Comparison of ENCODE assay signal across 25 cellular contexts in the genomic region with DNA sequence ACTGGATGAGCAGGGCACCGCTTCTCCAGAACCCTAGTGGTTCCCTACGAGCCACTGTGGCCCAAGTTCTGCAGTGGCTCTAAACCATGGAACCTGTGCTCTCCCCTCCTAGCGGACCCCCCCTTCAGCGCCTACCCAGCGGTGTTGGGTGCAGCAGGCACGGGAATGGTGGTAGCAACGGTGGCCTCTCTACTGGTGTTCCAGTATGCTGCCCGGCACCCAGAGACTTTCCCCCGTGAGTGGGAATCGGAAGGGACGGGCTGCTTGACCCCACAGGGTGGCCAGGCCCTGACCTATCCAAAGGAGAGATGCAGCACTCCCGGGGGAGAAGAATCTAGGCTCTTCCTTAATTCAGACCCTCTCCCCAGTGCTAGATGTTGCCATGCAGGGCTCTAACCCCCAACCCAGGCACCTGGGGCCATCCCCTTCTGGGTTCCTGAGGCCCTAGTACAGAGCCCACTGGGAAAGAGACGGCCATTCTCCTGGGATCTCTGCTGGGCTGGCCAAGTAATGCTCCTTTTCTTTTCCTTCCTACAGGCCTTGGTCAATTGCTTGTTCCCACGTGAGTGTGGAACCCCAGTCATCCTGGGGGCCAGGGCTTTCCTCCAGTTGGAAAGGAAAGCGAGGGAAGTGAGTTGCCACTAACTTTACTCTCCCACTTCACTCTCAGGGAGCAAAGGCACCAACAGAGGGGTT. TPM values are rescaled to one million over a fixed set of nuclear protein-coding genes. Genes with fewer than 3 reads are reported as not detected.
A peak's percentile ranks its signal among the peaks of the same experiment; 100 is the strongest.
DNase-seq lines count a peak whose midpoint lies in the region; ATAC-seq and TF ChIP-seq lines count a peak whose summit lies in the region.
"Had no signal": no experiment of that assay in that cellular context is flagged by ENCODE, and none has a peak within 500 bp of the region (broad histone marks: within the 10 kb centered on the region; RNA-seq: fewer than 3 reads in every experiment).

No MANE protein-coding gene starts in this region.

- H3K9me3 Mint-ChIP-seq in WTC11 = no peaks in the 10 kb centered on the region
- H3K9me3 Mint-ChIP-seq: CD4-positive, alpha-beta T cell; CD8-positive, alpha-beta memory T cell; GM23338; HFFc6 had no signal

- H2BK120ac ChIP-seq in neuronal stem cell (ENCODE audit: low read depth, low read length) = no peak overlapping the region

- no peak overlapping the region for H3K4me2 ChIP-seq in mammary epithelial cell (ENCODE audit: insufficient read depth, low read depth, low read length)
- no peak overlapping the region for H3K4me2 ChIP-seq in neuronal stem cell (ENCODE audit: insufficient read depth, low read length, poor library complexity, severe bottlenecking)
- H3K4me2 ChIP-seq: A549; BLaER1 treated with 17β-estradiol and CSF1 and Interleukin-3, amounts not matched to agents 10 nM and 100 nM; GM23338 had no signal

- no peak overlapping the region for H3K4ac ChIP-seq in neuronal stem cell (ENCODE audit: low read length)

- no peaks in the 10 kb centered on the region for H3K36me3 Mint-ChIP-seq in WTC11
- H3K36me3 Mint-ChIP-seq: CD14-positive monocyte had no signal

- no peak overlapping the region for H2AK5ac ChIP-seq in neuronal stem cell (ENCODE audit: low read depth, low read length)

- POLR2A ChIA-PET in WTC11 (lab: Charles Lee) = no interaction called here

- H3K18ac ChIP-seq in neuronal stem cell (ENCODE audit: low read length) = peak overlapping the region; percentile 41

- CTCF ChIA-PET in mammary epithelial cell (lab: Charles Lee; ENCODE audit: low non-redundant PET) = no interaction called here
- CTCF ChIA-PET in WTC11 (lab: Charles Lee) = no interaction called here

- no peak overlapping the region for H4K8ac ChIP-seq in neuronal stem cell (ENCODE audit: low read depth, low read length)

- H3K4me3 Mint-ChIP-seq in WTC11 = no peak overlapping the region
- H3K4me3 Mint-ChIP-seq: CD14-positive monocyte; CD4-positive, alpha-beta T cell; CD8-positive, alpha-beta memory T cell; GM23338; HFFc6 had no signal

- H2BK15ac ChIP-seq in neuronal stem cell (ENCODE audit: low read length) = no peak overlapping the region

- H3K14ac ChIP-seq in neuronal stem cell (ENCODE audit: low read length) = peak overlapping the region; percentile 13

- DNase-seq in breast epithelium (ENCODE audit: low spot score in 2 of 2) (no peak), mammary epithelial cell (no peak), WTC11 (ENCODE audit: low spot score) (no peak), dorsolateral prefrontal cortex (no peak), neuronal stem cell (ENCODE audit: low spot score) (no peak), lower lobe of right lung (no peak), NCI-H526 treated with DMSO at 0.1 percent for 48 hours (lab: John Stamatoyannopoulos, UW) (no peak)
- DNase-seq in effector memory CD4-positive, alpha-beta T cell = no peak
- DNase-seq: 8988T; ACHN; AML-193; BE2C; CD4-positive, alpha-beta T cell; CD8-positive, alpha-beta memory T cell; DMS 273 treated with DMSO at 0.1 percent for 48 hours; DMS79; EL; GDM1; HFFc6 had no signal

- H3K27ac ChIP-seq in breast epithelium (peak overlapping the region; percentile 7 to 76), mammary epithelial cell (ENCODE audit: insufficient read depth, low read depth, low read length) (no peak overlapping the region), dorsolateral prefrontal cortex (peak overlapping the region in 38 of 59 donors; percentile 8 to 87 (median 65)), neuronal stem cell (replicated peaks; ENCODE audit: low read length) (no peak overlapping the region), lower lobe of right lung (no peak overlapping the region)
- no peak overlapping the region for H3K27ac ChIP-seq in effector memory CD4-positive, alpha-beta T cell (ENCODE audit: insufficient read depth, low read length, poor library complexity, severe bottlenecking)
- H3K27ac ChIP-seq: A549; BLaER1 treated with 17β-estradiol and CSF1 and Interleukin-3, amounts not matched to agents 10 nM and 100 nM had no signal

- in situ Hi-C loops in mammary epithelial cell (cut with MboI; ENCODE audit: low sequenced_read_pairs in 2 of 2) = no loop called here

- intact Hi-C loops in breast epithelium (cut with DNase I; ENCODE audit: low total_unique reads) = no loop called here
- intact Hi-C loops in mammary epithelial cell (cut with micrococcal nuclease) = no loop called here
- intact Hi-C loops in dorsolateral prefrontal cortex (cut with DNase I) = no loop called here
- intact Hi-C loops in lower lobe of right lung (cut with DNase I) = no loop called here

- H4K20me1 ChIP-seq in mammary epithelial cell (ENCODE audit: insufficient read depth, low read length) = no peaks in the 10 kb centered on the region
- H4K20me1 ChIP-seq: BLaER1 treated with 17β-estradiol and CSF1 and Interleukin-3, amounts not matched to agents 10 nM and 100 nM had no signal

- H3K4me1 Mint-ChIP-seq in WTC11 = peaks cover 8% of the 10 kb centered on the region; the same call in 1 of the 2 replicates
- H3K4me1 Mint-ChIP-seq: CD14-positive monocyte had no signal

- H2AFZ ChIP-seq in mammary epithelial cell (ENCODE audit: low read depth, low read length) (no peak overlapping the region), neuronal stem cell (ENCODE audit: low read length) (no peak overlapping the region)
- H2AFZ ChIP-seq: GM23338 had no signal

- no peak for TF ChIP-seq POLR2A in breast epithelium (IDR thresholded peaks at IDR 0.05)

- WGBS in mammary epithelial cell (ENCODE audit: low coverage, missing lambda C conversion rate) = 67% methylated on average over 4 of the region's 15 CpGs
- WGBS in neuronal stem cell (ENCODE audit: extremely low coverage in 2 of 2, insufficient read length in 2 of 2, insufficient replicate concordance in 1 of 2), 2 donors = no CpG with 5 or more reads among the region's 15 CpGs

- H3K79me1 ChIP-seq in neuronal stem cell (ENCODE audit: low read depth, low read length) = no peaks in the 10 kb centered on the region

- no peak overlapping the region for H2BK5ac ChIP-seq in neuronal stem cell (ENCODE audit: low read length)

- no peak overlapping the region for H4K91ac ChIP-seq in neuronal stem cell (ENCODE audit: low read depth, low read length, poor library complexity)

- dilution Hi-C loops in mammary epithelial cell (cut with HindIII; ENCODE audit: low sequenced_read_pairs) = no loop called here

- ATAC-seq in WTC11 = no peak
- ATAC-seq in lower lobe of right lung = no peak
- ATAC-seq: A549, GM12878, GM23338 had no signal

- H3K27ac Mint-ChIP-seq in WTC11 = peak overlapping the region; percentile 32; the same call in 1 of the 2 replicates
- H3K27ac Mint-ChIP-seq: CD14-positive monocyte; CD4-positive, alpha-beta T cell; CD8-positive, alpha-beta memory T cell; GM23338; HFFc6 had no signal

- H3K9me3 ChIP-seq in breast epithelium (no peaks in the 10 kb centered on the region), mammary epithelial cell (replicated peaks; ENCODE audit: insufficient read depth, low read length) (no peaks in the 10 kb centered on the region), neuronal stem cell (replicated peaks in 1 of 2; ENCODE audit: control insufficient read depth in 2 of 2, insufficient read depth in 1 of 2, low read depth in 1 of 2, low read length in 2 of 2) (peaks cover 0 to 12% of the 10 kb centered on the region in 2 donors), lower lobe of right lung (no peaks in the 10 kb centered on the region)
- no peaks in the 10 kb centered on the region for H3K9me3 ChIP-seq in effector memory CD4-positive, alpha-beta T cell (ENCODE audit: control insufficient read depth, low read length)
- H3K9me3 ChIP-seq: A549; BE2C; BLaER1 treated with 17β-estradiol and CSF1 and Interleukin-3, amounts not matched to agents 10 nM and 100 nM; HAP-1 had no signal

- H3K23ac ChIP-seq in neuronal stem cell (ENCODE audit: low read depth, low read length, poor library complexity) = no peak overlapping the region

- H3K27me3 ChIP-seq in breast epithelium = no peaks in the 10 kb centered on the region
- H3K27me3 ChIP-seq in mammary epithelial cell (ENCODE audit: insufficient read depth, low read length) = peaks cover 2% of the 10 kb centered on the region
- H3K27me3 ChIP-seq in dorsolateral prefrontal cortex = no peaks in the 10 kb centered on the region
- H3K27me3 ChIP-seq in neuronal stem cell (ENCODE audit: control insufficient read depth in 3 of 3, insufficient read depth in 3 of 3, low read depth in 1 of 3, low read length in 3 of 3) = no peaks in the 10 kb centered on the region
- no peaks in the 10 kb centered on the region for H3K27me3 ChIP-seq in lower lobe of right lung (ENCODE audit: low read depth)
- H3K27me3 ChIP-seq in effector memory CD4-positive, alpha-beta T cell (replicated peaks; ENCODE audit: control insufficient read depth, insufficient read depth, low read length, poor library complexity, severe bottlenecking) = no peaks in the 10 kb centered on the region
- H3K27me3 ChIP-seq: BE2C; BLaER1 treated with 17β-estradiol and CSF1 and Interleukin-3, amounts not matched to agents 10 nM and 100 nM had no signal

- no TSS peak for BruUV-seq in mammary epithelial cell (replicated peaks; lab: Mats Ljungman, UMichigan)

- no peaks in the 10 kb centered on the region for H3K79me2 ChIP-seq in mammary epithelial cell (ENCODE audit: insufficient read depth, low read length)

- H3K4me1 ChIP-seq in breast epithelium (peaks cover 7 to 11% of the 10 kb centered on the region in 2 donors), mammary epithelial cell (ENCODE audit: insufficient read depth, low read length) (peaks cover 3% of the 10 kb centered on the region), neuronal stem cell (ENCODE audit: control insufficient read depth in 2 of 2, insufficient read depth in 1 of 2, low read depth in 1 of 2, low read length in 2 of 2) (peaks cover 0 to 7% of the 10 kb centered on the region in 2 donors), lower lobe of right lung (no peaks in the 10 kb centered on the region)
- no peaks in the 10 kb centered on the region for H3K4me1 ChIP-seq in effector memory CD4-positive, alpha-beta T cell (ENCODE audit: control insufficient read depth, insufficient read depth, low read length, poor library complexity, severe bottlenecking)
- H3K4me1 ChIP-seq: A549, HAP-1 had no signal

- H2BK12ac ChIP-seq in neuronal stem cell (ENCODE audit: low read length) = no peak overlapping the region

- H3K36me3 ChIP-seq in breast epithelium = no peaks in the 10 kb centered on the region
- no peaks in the 10 kb centered on the region for H3K36me3 ChIP-seq in mammary epithelial cell (ENCODE audit: insufficient read depth, low read length)
- peaks cover 12 to 19% of the 10 kb centered on the region in 2 donors for H3K36me3 ChIP-seq in neuronal stem cell (replicated peaks in 1 of 2; ENCODE audit: control insufficient read depth in 2 of 2, insufficient read depth in 2 of 2, low read length in 2 of 2)
- peaks cover 8% of the 10 kb centered on the region for H3K36me3 ChIP-seq in lower lobe of right lung
- no peaks in the 10 kb centered on the region for H3K36me3 ChIP-seq in effector memory CD4-positive, alpha-beta T cell (ENCODE audit: control insufficient read depth, insufficient read depth, low read length)
- H3K36me3 ChIP-seq: BLaER1 treated with 17β-estradiol and CSF1 and Interleukin-3, amounts not matched to agents 10 nM and 100 nM; HAP-1 had no signal

- no peaks in the 10 kb centered on the region for H3K27me3 Mint-ChIP-seq in WTC11 (ENCODE audit: low read depth)
- H3K27me3 Mint-ChIP-seq: CD4-positive, alpha-beta T cell had no signal

- TF ChIP-seq CTCF in breast epithelium (IDR thresholded peaks at IDR 0.05) = no peak
- TF ChIP-seq CTCF in mammary epithelial cell (conservative IDR thresholded peaks at IDR 0.05 in 1 of 2, IDR thresholded peaks at IDR 0.05 in 1 of 2; ENCODE audit: extremely low read depth in 1 of 2, insufficient read depth in 1 of 2, low read depth in 1 of 2, low read length in 2 of 2) = no peak
- no peak for TF ChIP-seq CTCF in WTC11 (IDR thresholded peaks at IDR 0.05)
- no peak for TF ChIP-seq CTCF in dorsolateral prefrontal cortex (IDR thresholded peaks at IDR 0.05 in 54 of 56, conservative IDR thresholded peaks at IDR 0.05 in 2 of 56; ENCODE audit: low read depth in 1 of 56, partially characterized antibody in 56 of 56)
- no peak for TF ChIP-seq CTCF in lower lobe of right lung (IDR thresholded peaks at IDR 0.05)

- H3K9ac ChIP-seq in mammary epithelial cell (ENCODE audit: insufficient read depth, low read length) (no peak overlapping the region), neuronal stem cell (ENCODE audit: low read depth, low read length, poor library complexity) (no peak overlapping the region)
- H3K9ac ChIP-seq: BLaER1 treated with 17β-estradiol and CSF1 and Interleukin-3, amounts not matched to agents 10 nM and 100 nM had no signal

- H3K4me3 ChIP-seq in breast epithelium (no peak overlapping the region), mammary epithelial cell (replicated peaks in 1 of 3; ENCODE audit: insufficient read depth in 1 of 3, low read depth in 2 of 3, low read length in 3 of 3) (no peak overlapping the region), dorsolateral prefrontal cortex (no peak overlapping the region), neuronal stem cell (ENCODE audit: low read length in 2 of 2) (no peak overlapping the region), lower lobe of right lung (no peak overlapping the region)
- no peak overlapping the region for H3K4me3 ChIP-seq in effector memory CD4-positive, alpha-beta T cell (ENCODE audit: insufficient read depth, low read depth, low read length, poor library complexity, severe bottlenecking)
- H3K4me3 ChIP-seq: A549; BLaER1 treated with 17β-estradiol and CSF1 and Interleukin-3, amounts not matched to agents 10 nM and 100 nM; GM12878; GM23338; HAP-1 had no signal

RNA-seq across cellular contexts. Expression of a gene that starts 9.2 kb away (rescaled TPM):
- total RNA-seq in breast epithelium (1 to 10 TPM in 2 of 3 donors, not detected in 1; 3.6 to 4.1 TPM), mammary epithelial cell (not detected), WTC11 (2021) (not detected in 3 replicates), dorsolateral prefrontal cortex (under 1 TPM in 2 of 120 experiments, not detected in 118; 0.09 to 0.11 TPM), lower lobe of right lung (not detected)
- not detected for polyA plus RNA-seq in mammary epithelial cell
- polyA minus RNA-seq in mammary epithelial cell = not detected
- not detected for polyA plus RNA-seq in neuronal stem cell (2013, experiment 1 of 2)
- polyA plus RNA-seq in neuronal stem cell (2013, experiment 2 of 2) = not detected
- total RNA-seq: CD4-positive, alpha-beta T cell; CD8-positive, alpha-beta memory T cell; GM12878; GM23338; HFFc6 had no signal
- polyA plus RNA-seq: A549; CD14-positive monocyte; CD8-positive, alpha-beta memory T cell had no signal

RNA-seq across cellular contexts. Expression of a gene that starts 50.8 kb away (rescaled TPM):
- total RNA-seq in breast epithelium (under 1 TPM in 1 of 3 donors, not detected in 2; 0.29 TPM), mammary epithelial cell (not detected), WTC11 (2021) (17.5 to 20.5 TPM (median 20.4 TPM) in 3 replicates), dorsolateral prefrontal cortex (10 to 100 TPM; 15.1 to 53.1 (median 36.7) TPM), lower lobe of right lung (not detected)
- polyA plus RNA-seq in mammary epithelial cell = 0.05 TPM
- not detected for polyA minus RNA-seq in mammary epithelial cell
- polyA plus RNA-seq in neuronal stem cell (2013, experiment 1 of 2) = 7.2 TPM
- polyA plus RNA-seq in neuronal stem cell (2013, experiment 2 of 2) = 7.3 TPM
- total RNA-seq: CD4-positive, alpha-beta T cell; GM12878; HFFc6 had no signal
- polyA plus RNA-seq: CD14-positive monocyte; CD8-positive, alpha-beta memory T cell had no signal

RNA-seq across cellular contexts. Expression of a gene that starts 52.1 kb away (rescaled TPM):
- 10 to 100 TPM in 1 of 3 donors, 1 to 10 TPM in 2; 5.6 to 10.2 (median 8.6) TPM for total RNA-seq in breast epithelium
- total RNA-seq in mammary epithelial cell = 10 to 100 TPM; 10.7 to 12.0 TPM
- 10.5 TPM for polyA plus RNA-seq in mammary epithelial cell
- polyA minus RNA-seq in mammary epithelial cell = 3.5 TPM
- 16.3 to 18.8 TPM (median 18.6 TPM) in 3 replicates for total RNA-seq in WTC11 (2021)
- 10 to 100 TPM in 20 of 120 experiments, 1 to 10 TPM in 100; 3.9 to 13.9 (median 7.6) TPM for total RNA-seq in dorsolateral prefrontal cortex
- 16.9 TPM for polyA plus RNA-seq in neuronal stem cell (2013, experiment 1 of 2)
- 18.4 TPM for polyA plus RNA-seq in neuronal stem cell (2013, experiment 2 of 2)
- total RNA-seq in lower lobe of right lung = 10.0 TPM

Comparison
In these comparisons a context has a peak if more than half of its experiments do, and no peak if none do; other contexts are left out.
1. H3K27ac ChIP-seq: peak in breast epithelium (2 of 2) and dorsolateral prefrontal cortex (38 of 59); none in mammary epithelial cell (single experiment), neuronal stem cell (single experiment), lower lobe of right lung (single experiment) and effector memory CD4-positive, alpha-beta T cell (single experiment).
2. RNA of a gene that starts 50.8 kb away (total RNA-seq): 15.1 to 53.1 TPM in dorsolateral prefrontal cortex and 17.5 to 20.5 TPM in WTC11; not detected in mammary epithelial cell, not detected in lower lobe of right lung (single experiment) and 0.29 TPM in breast epithelium; every median in the first group is over 10 times any median in the second.